20 cellular contexts compared by ENCODE assay signal in the genomic region with DNA sequence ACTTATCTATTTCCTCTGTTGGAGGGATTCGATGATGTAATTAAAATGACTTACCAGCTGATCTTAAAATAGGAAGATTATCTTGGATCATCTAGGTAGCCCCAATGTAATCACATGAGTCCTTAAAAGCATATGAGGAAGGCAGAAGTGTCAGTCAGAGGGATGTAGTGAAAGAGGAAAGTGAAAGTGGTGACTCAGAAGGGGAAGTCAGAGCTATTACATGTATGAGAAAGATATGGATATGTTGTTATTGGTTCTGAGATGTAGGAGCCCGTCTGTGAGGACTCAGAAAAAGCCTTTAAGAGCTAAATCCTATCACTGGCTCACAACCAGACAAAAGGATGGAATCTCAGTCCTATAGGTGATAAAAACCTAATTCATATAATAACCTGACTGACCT.
DNase-seq lines count a peak whose midpoint lies in the region; ATAC-seq and TF ChIP-seq lines count a peak whose summit lies in the region.
"Had no signal": no experiment of that assay in that cellular context is flagged by ENCODE, and none has a peak within 500 bp of the region (broad histone marks: within the 10 kb centered on the region; RNA-seq: fewer than 3 reads in every experiment).

No MANE protein-coding gene starts in this region.

- H3K4me3 ChIP-seq in GM12865 (ENCODE audit: low read depth, low read length): no peak overlapping the region
- no peak overlapping the region for H3K4me3 ChIP-seq in lower leg skin (ENCODE audit: low read depth, poor library complexity, severe bottlenecking)
- H3K4me3 ChIP-seq: HAP-1, left ventricle myocardium inferior, Peyer's patch, tibial nerve had no signal

- peak; percentile 0 for DNase-seq in GM12865 (ENCODE audit: low read depth)
- DNase-seq in OCI-M1 (lab: John Stamatoyannopoulos, UW): peak; percentile 84
- DNase-seq in HuH-7 (ENCODE audit: low spot score): no peak
- DNase-seq in NCI-H128 (lab: John Stamatoyannopoulos, UW; ENCODE audit: unreplicated experiment): no peak
- DNase-seq in activated T-cell treated with anti-CD3 and anti-CD28 coated beads, Interleukin-2, amount 50 U/mL, for 48 hours: no peak
- DNase-seq in lower leg skin (ENCODE audit: low spot score in 2 of 2): no peak
- DNase-seq: activated CD4-positive, alpha-beta T cell treated with anti-CD3 and anti-CD28 coated beads for 48 hours; amniotic stem cell; cortex of kidney; DMS 273 treated with DMSO at 0.1 percent for 48 hours; left ventricle myocardium inferior; naive thymus-derived CD4-positive, alpha-beta T cell; NCI-H1417; NCI-H345; Peyer's patch had no signal

- WGBS in lower leg skin, 2 donors: 37 to 60% methylated on average over 2 of the region's 2 CpGs

- intact Hi-C loops in lower leg skin (cut with DNase I; ENCODE audit: low total_unique reads): no loop called here

- TF ChIP-seq CTCF in GM12865 (IDR thresholded peaks at IDR 0.05; ENCODE audit: insufficient read depth, low read depth, low read length, missing control alignments): no peak
- TF ChIP-seq CTCF in lower leg skin (IDR thresholded peaks at IDR 0.05): no peak

- ATAC-seq in GM18909 (IDR thresholded peaks at IDR 0.05; ENCODE audit: poor library complexity, unreplicated experiment): peak; percentile 58
- peak; percentile 96 for ATAC-seq in HG03378 (IDR thresholded peaks at IDR 0.05; ENCODE audit: unreplicated experiment)
- ATAC-seq: esophagus mucosa; naive thymus-derived CD4-positive, alpha-beta T cell had no signal

- TF ChIP-seq POLR2A in lower leg skin (IDR thresholded peaks at IDR 0.05): no peak

Comparison
In these comparisons a context has a peak if more than half of its experiments do, and no peak if none do; other contexts are left out.
1. DNase-seq: peak in GM12865 (single experiment) and OCI-M1 (single experiment); none in HuH-7 (single experiment), NCI-H128 (single experiment), activated T-cell treated with anti-CD3 and anti-CD28 coated beads, Interleukin-2, amount 50 U/mL, for 48 hours (0 of 2) and lower leg skin (0 of 2).